In the genomic region with DNA sequence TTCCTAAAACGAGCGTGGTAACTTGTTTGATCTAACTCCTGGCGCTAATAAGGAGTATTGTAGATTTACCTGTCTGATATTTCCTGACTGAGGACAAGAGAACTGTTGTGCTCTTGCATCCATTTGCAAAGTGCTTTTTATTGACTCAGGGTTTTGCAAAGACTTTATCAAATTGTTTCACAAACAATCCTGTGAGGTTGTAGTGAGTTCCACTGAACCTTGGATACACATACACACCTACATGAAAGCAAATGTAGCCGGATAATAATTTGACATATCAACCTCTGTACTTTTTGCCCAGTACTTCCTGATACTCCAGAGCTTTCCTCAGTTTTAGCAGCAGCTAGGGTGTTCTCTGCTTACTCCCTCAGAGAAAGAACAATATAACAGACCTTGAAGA, we compare ENCODE assay signal across 1 cellular context.
TF ChIP-seq lines count a peak whose summit lies in the region.

No MANE protein-coding gene starts in this region.

TF ChIP-seq in HepG2, 621 proteins besides CTCF, POLR2A, EP300 and RAD21 (continued from another document):
- TF ChIP-seq, protein P1, sequence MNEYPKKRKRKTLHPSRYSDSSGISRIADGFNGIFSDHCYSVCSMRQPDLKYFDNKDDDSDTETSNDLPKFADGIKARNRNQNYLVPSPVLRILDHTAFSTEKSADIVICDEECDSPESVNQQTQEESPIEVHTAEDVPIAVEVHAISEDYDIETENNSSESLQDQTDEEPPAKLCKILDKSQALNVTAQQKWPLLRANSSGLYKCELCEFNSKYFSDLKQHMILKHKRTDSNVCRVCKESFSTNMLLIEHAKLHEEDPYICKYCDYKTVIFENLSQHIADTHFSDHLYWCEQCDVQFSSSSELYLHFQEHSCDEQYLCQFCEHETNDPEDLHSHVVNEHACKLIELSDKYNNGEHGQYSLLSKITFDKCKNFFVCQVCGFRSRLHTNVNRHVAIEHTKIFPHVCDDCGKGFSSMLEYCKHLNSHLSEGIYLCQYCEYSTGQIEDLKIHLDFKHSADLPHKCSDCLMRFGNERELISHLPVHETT (CRISPR knock-in tag; conservative IDR thresholded peaks at IDR 0.05) = no peak
- no peak for TF ChIP-seq TEAD2 (CRISPR knock-in tag; IDR thresholded peaks at IDR 0.05)
- TF ChIP-seq ATRX (CRISPR knock-in tag; IDR thresholded peaks at IDR 0.05; ENCODE audit: borderline replicate concordance) = no peak
- TF ChIP-seq SRSF9 (IDR thresholded peaks at IDR 0.05; ENCODE audit: borderline replicate concordance, insufficient read depth, low read depth, low read length, poor library complexity, severe bottlenecking) = no peak
- TF ChIP-seq CCDC6 (CRISPR knock-in tag; IDR thresholded peaks at IDR 0.05) = no peak
- TF ChIP-seq ELF3 (CRISPR knock-in tag; IDR thresholded peaks at IDR 0.05) = peak; percentile 89
- TF ChIP-seq ZNF615 (CRISPR knock-in tag; IDR thresholded peaks at IDR 0.05; ENCODE audit: borderline replicate concordance) = no peak
- TF ChIP-seq TCF7 (IDR thresholded peaks at IDR 0.05; ENCODE audit: low read depth) = peak; percentile 75; the same call in 1 of the 2 replicates
- TF ChIP-seq SOX6 (IDR thresholded peaks at IDR 0.05) = no peak
- peak; percentile 46; the same call in 1 of the 2 replicates for TF ChIP-seq SOX6 (CRISPR knock-in tag; IDR thresholded peaks at IDR 0.05)
- no peak for TF ChIP-seq ZNF337 (CRISPR knock-in tag; IDR thresholded peaks at IDR 0.05; ENCODE audit: borderline replicate concordance, low read depth)
- peak; percentile 45; the same call in 1 of the 2 replicates for TF ChIP-seq TBX2 (CRISPR knock-in tag; IDR thresholded peaks at IDR 0.05; ENCODE audit: borderline replicate concordance)
- TF ChIP-seq GATAD2A (CRISPR knock-in tag; IDR thresholded peaks at IDR 0.05) = peak; percentile 12; the same call in 1 of the 2 replicates
- peak; percentile 30; the same call in 1 of the 2 replicates for TF ChIP-seq TBX3 (IDR thresholded peaks at IDR 0.05; ENCODE audit: borderline replicate concordance)
- no peak for TF ChIP-seq ZSCAN22 (CRISPR knock-in tag; IDR thresholded peaks at IDR 0.05)
- no peak for TF ChIP-seq ZNF10 (CRISPR knock-in tag; IDR thresholded peaks at IDR 0.05; ENCODE audit: borderline replicate concordance, low read depth)
- TF ChIP-seq, protein P2, sequence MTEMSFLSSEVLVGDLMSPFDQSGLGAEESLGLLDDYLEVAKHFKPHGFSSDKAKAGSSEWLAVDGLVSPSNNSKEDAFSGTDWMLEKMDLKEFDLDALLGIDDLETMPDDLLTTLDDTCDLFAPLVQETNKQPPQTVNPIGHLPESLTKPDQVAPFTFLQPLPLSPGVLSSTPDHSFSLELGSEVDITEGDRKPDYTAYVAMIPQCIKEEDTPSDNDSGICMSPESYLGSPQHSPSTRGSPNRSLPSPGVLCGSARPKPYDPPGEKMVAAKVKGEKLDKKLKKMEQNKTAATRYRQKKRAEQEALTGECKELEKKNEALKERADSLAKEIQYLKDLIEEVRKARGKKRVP (CRISPR knock-in tag; IDR thresholded peaks at IDR 0.05) = no peak
- TF ChIP-seq ZFX (CRISPR knock-in tag; IDR thresholded peaks at IDR 0.05; ENCODE audit: low read depth) = no peak
- no peak for TF ChIP-seq ZNF335 (CRISPR knock-in tag; IDR thresholded peaks at IDR 0.05)
- TF ChIP-seq PITX1 (CRISPR knock-in tag; IDR thresholded peaks at IDR 0.05) = peak; percentile 73; the same call in 1 of the 2 replicates
- no peak for TF ChIP-seq POLR2AphosphoS5 (IDR thresholded peaks at IDR 0.05; ENCODE audit: low read depth, low read length)
- TF ChIP-seq ZNF563 (CRISPR knock-in tag; IDR thresholded peaks at IDR 0.05) = no peak
- TF ChIP-seq, protein P3, sequence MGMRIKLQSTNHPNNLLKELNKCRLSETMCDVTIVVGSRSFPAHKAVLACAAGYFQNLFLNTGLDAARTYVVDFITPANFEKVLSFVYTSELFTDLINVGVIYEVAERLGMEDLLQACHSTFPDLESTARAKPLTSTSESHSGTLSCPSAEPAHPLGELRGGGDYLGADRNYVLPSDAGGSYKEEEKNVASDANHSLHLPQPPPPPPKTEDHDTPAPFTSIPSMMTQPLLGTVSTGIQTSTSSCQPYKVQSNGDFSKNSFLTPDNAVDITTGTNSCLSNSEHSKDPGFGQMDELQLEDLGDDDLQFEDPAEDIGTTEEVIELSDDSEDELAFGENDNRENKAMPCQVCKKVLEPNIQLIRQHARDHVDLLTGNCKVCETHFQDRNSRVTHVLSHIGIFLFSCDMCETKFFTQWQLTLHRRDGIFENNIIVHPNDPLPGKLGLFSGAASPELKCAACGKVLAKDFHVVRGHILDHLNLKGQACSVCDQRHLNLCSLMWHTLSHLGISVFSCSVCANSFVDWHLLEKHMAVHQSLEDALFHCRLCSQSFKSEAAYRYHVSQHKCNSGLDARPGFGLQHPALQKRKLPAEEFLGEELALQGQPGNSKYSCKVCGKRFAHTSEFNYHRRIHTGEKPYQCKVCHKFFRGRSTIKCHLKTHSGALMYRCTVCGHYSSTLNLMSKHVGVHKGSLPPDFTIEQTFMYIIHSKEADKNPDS (CRISPR knock-in tag; IDR thresholded peaks at IDR 0.05) = peak; percentile 47; the same call in 1 of the 2 replicates
- no peak for TF ChIP-seq ZFP36 (IDR thresholded peaks at IDR 0.05; ENCODE audit: borderline replicate concordance, low read depth, low read length, partially characterized antibody)
